30 cellular contexts compared by ENCODE assay signal in the genomic region with DNA sequence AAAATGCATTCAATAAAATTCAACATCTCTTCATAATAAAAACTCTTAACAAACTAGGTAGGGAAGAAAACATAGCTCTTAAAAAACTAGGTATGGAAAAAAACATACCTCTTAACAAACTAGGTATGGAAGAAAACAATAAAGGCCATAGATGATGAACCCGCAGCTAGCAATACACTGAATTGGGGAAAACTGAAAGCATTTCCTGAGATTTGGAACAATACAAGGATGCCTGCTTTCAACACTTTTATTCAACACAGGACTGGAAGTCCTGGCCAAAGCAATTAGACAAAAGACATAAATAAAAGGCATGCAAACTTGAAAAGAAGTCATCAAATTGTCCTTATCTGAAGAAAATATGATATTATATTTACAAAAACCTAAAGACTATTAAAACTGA.
"Had no signal": no experiment of that assay in that cellular context is flagged by ENCODE, and none has a peak within 500 bp of the region (broad histone marks: within the 10 kb centered on the region; RNA-seq: fewer than 3 reads in every experiment).

No MANE protein-coding gene starts in this region.

- DNase-seq: hypothalamus; immature natural killer cell; islet precursor cell; left ventricle myocardium inferior; midbrain; mucosa of descending colon; naive thymus-derived CD4-positive, alpha-beta T cell; nucleus accumbens; pancreas; posterior cingulate gyrus; retina; right cardiac atrium; stimulated activated CD4-positive, alpha-beta T cell treated with anti-CD3 and anti-CD28 coated beads, Interleukin-12 subunit alpha, Interleukin-12 subunit beta, amount 100 ng/mL, for 4 hours; stimulated activated CD4-positive, alpha-beta T cell treated with anti-CD3 and anti-CD28 coated beads, Interleukin-15, amount 100 ng/mL, for 24 hours; stimulated activated CD4-positive, alpha-beta T cell treated with anti-CD3 and anti-CD28 coated beads, Interleukin-2, amount 100 ng/mL, for 24 hours; stimulated activated CD4-positive, alpha-beta T cell treated with anti-CD3 and anti-CD28 coated beads, Interleukin-4, amount 100 ng/mL, for 1 hour; stimulated activated naive CD4-positive, alpha-beta T cell; tibial artery; trophoblast cell; upper lobe of right lung had no signal

- H3K9me3 ChIP-seq: pancreas, prostate gland, suprapubic skin, thoracic aorta, upper lobe of right lung had no signal

- ATAC-seq: mucosa of descending colon; naive thymus-derived CD4-positive, alpha-beta T cell; natural killer cell treated with Interleukin-12 subunit alpha and Interleukin-12 subunit beta and Interleukin-15 and Interleukin-18, amount 100 ng/mL, for 72 hours; pancreas; right cardiac atrium; sciatic nerve; upper lobe of right lung had no signal

- H3K4me3 Mint-ChIP-seq: immature natural killer cell; memory B cell; naive thymus-derived CD4-positive, alpha-beta T cell; natural killer cell treated with Interleukin-12 subunit alpha and Interleukin-12 subunit beta and Interleukin-15 and Interleukin-18, amount 100 ng/mL, for 72 hours; stimulated activated naive CD8-positive, alpha-beta T cell treated with anti-CD3 and anti-CD28 coated beads, Interleukin-15, Interleukin-2, amounts not matched to agents 100 ng/mL and 50 ng/mL, for 24 hours had no signal

- H3K9me3 Mint-ChIP-seq: natural killer cell treated with Interleukin-12 subunit alpha and Interleukin-12 subunit beta and Interleukin-15 and Interleukin-18, amount 100 ng/mL, for 72 hours; stimulated activated naive CD8-positive, alpha-beta T cell treated with anti-CD3 and anti-CD28 coated beads, Interleukin-15, Interleukin-2, amounts not matched to agents 100 ng/mL and 50 ng/mL, for 24 hours had no signal

- FAIRE-seq: pancreas, urothelium cell line had no signal

- H3K27me3 Mint-ChIP-seq: naive thymus-derived CD4-positive, alpha-beta T cell; natural killer cell treated with Interleukin-12 subunit alpha and Interleukin-12 subunit beta and Interleukin-15 and Interleukin-18, amount 100 ng/mL, for 72 hours; stimulated activated naive CD8-positive, alpha-beta T cell treated with anti-CD3 and anti-CD28 coated beads, Interleukin-15, Interleukin-2, amounts not matched to agents 100 ng/mL and 50 ng/mL, for 24 hours had no signal

- H3K27ac Mint-ChIP-seq: immature natural killer cell; memory B cell; naive thymus-derived CD4-positive, alpha-beta T cell; natural killer cell treated with Interleukin-12 subunit alpha and Interleukin-12 subunit beta and Interleukin-15 and Interleukin-18, amount 100 ng/mL, for 72 hours; stimulated activated naive CD8-positive, alpha-beta T cell treated with anti-CD3 and anti-CD28 coated beads, Interleukin-15, Interleukin-2, amounts not matched to agents 100 ng/mL and 50 ng/mL, for 24 hours had no signal

- H3K36me3 ChIP-seq: prostate gland, thoracic aorta had no signal

- H3K27me3 ChIP-seq: pancreas, suprapubic skin, tibial artery, upper lobe of right lung had no signal

- H3K27ac ChIP-seq: left ventricle myocardium inferior, pancreas, prostate gland, skin epidermis, suprapubic skin, thoracic aorta, tibial artery, upper lobe of right lung had no signal

- H3K4me1 ChIP-seq: pancreas, prostate gland, suprapubic skin, upper lobe of right lung had no signal

- H3K4me3 ChIP-seq: left ventricle myocardium inferior, lung, mucosa of descending colon, pancreas, prostate gland, skin epidermis, suprapubic skin, thoracic aorta, tibial artery, upper lobe of right lung had no signal
